ENCODE assay signal across 27 cellular contexts in genomic region chr4:148653681-148654080, GRCh38.
"Had no signal": no experiment of that assay in that cellular context is flagged by ENCODE, and none has a peak within 500 bp of the region (broad histone marks: within the 10 kb centered on the region; RNA-seq: fewer than 3 reads in every experiment).

No MANE protein-coding gene starts in this region.

- H3K4me1 Mint-ChIP-seq: naive thymus-derived CD4-positive, alpha-beta T cell; nephron; neural progenitor cell; stimulated activated memory B cell treated with anti-CD40 and anti-IgM and Interleukin-4, amounts not matched to agents 10 μg/mL and 1 μg/mL and 100 μg/mL, for 72 hours had no signal

- H2AFZ ChIP-seq: neural progenitor cell, parathyroid adenoma had no signal

- DNase-seq: colonic mucosa; effector memory CD4-positive, alpha-beta T cell; foreskin melanocyte; glutamatergic neuron; heart right ventricle; hypothalamus; kidney; left cardiac atrium; left lung; mesenchymal stem cell; midbrain; naive thymus-derived CD4-positive, alpha-beta T cell; spleen; stimulated activated CD4-positive, alpha-beta T cell treated with anti-CD3 and anti-CD28 coated beads, Interleukin-4, amount 100 ng/mL, for 4 hours; stimulated activated naive CD8-positive, alpha-beta T cell treated with anti-CD3 and anti-CD28 coated beads, Interleukin-15, amount 100 ng/mL, for 72 hours; transverse colon had no signal

- H3K4me3 ChIP-seq: colonic mucosa, esophagus muscularis mucosa, heart right ventricle, left lung, neural progenitor cell, right atrium auricular region, spleen, suprapubic skin, transverse colon, vagina had no signal

- H3K4me2 ChIP-seq: neural progenitor cell had no signal

- H3K27ac Mint-ChIP-seq: dendritic cell treated with granulocyte-macrophage colony-stimulating factor and Interleukin-4, amounts not matched to agents 40 ng/mL and 50 ng/mL, for 4 days; naive thymus-derived CD4-positive, alpha-beta T cell; nephron; neural progenitor cell; progenitor cell of endocrine pancreas; stimulated activated memory B cell treated with anti-CD40 and anti-IgM and Interleukin-4, amounts not matched to agents 10 μg/mL and 1 μg/mL and 100 μg/mL, for 72 hours; stimulated activated naive CD8-positive, alpha-beta T cell treated with anti-CD3 and anti-CD28 coated beads, Interleukin-15, amount 100 ng/mL, for 72 hours had no signal

- H3K27me3 ChIP-seq: colonic mucosa, esophagus muscularis mucosa, heart right ventricle, left lung, neural progenitor cell, right atrium auricular region, spleen, suprapubic skin, transverse colon, vagina had no signal

- H3K27me3 Mint-ChIP-seq: dendritic cell treated with granulocyte-macrophage colony-stimulating factor and Interleukin-4, amounts not matched to agents 40 ng/mL and 50 ng/mL, for 4 days; naive thymus-derived CD4-positive, alpha-beta T cell; progenitor cell of endocrine pancreas; stimulated activated memory B cell treated with anti-CD40 and anti-IgM and Interleukin-4, amounts not matched to agents 10 μg/mL and 1 μg/mL and 100 μg/mL, for 72 hours; stimulated activated naive CD8-positive, alpha-beta T cell treated with anti-CD3 and anti-CD28 coated beads, Interleukin-15, amount 100 ng/mL, for 72 hours had no signal

- H3K79me2 ChIP-seq: parathyroid adenoma had no signal

- H3K4me3 Mint-ChIP-seq: dendritic cell treated with granulocyte-macrophage colony-stimulating factor and Interleukin-4, amounts not matched to agents 40 ng/mL and 50 ng/mL, for 4 days; naive thymus-derived CD4-positive, alpha-beta T cell; nephron; neural progenitor cell; stimulated activated memory B cell treated with anti-CD40 and anti-IgM and Interleukin-4, amounts not matched to agents 10 μg/mL and 1 μg/mL and 100 μg/mL, for 72 hours; stimulated activated naive CD8-positive, alpha-beta T cell treated with anti-CD3 and anti-CD28 coated beads, Interleukin-15, amount 100 ng/mL, for 72 hours had no signal

- H3K27ac ChIP-seq: colonic mucosa, esophagus muscularis mucosa, heart right ventricle, left lung, neural progenitor cell, parathyroid adenoma, right atrium auricular region, spleen, suprapubic skin, transverse colon, vagina had no signal

- H3K9me3 Mint-ChIP-seq: nephron; neural progenitor cell; stimulated activated memory B cell treated with anti-CD40 and anti-IgM and Interleukin-4, amounts not matched to agents 10 μg/mL and 1 μg/mL and 100 μg/mL, for 72 hours; stimulated activated naive CD8-positive, alpha-beta T cell treated with anti-CD3 and anti-CD28 coated beads, Interleukin-15, amount 100 ng/mL, for 72 hours had no signal

- ATAC-seq: heart right ventricle; left cardiac atrium; left lung; naive thymus-derived CD4-positive, alpha-beta T cell; sciatic nerve; stimulated activated memory B cell treated with anti-CD40 and anti-IgM and Interleukin-4, amounts not matched to agents 10 μg/mL and 1 μg/mL and 100 μg/mL, for 72 hours; stimulated activated naive CD8-positive, alpha-beta T cell treated with anti-CD3 and anti-CD28 coated beads, Interleukin-15, amount 100 ng/mL, for 72 hours had no signal

- H3K9me3 ChIP-seq: colonic mucosa, esophagus muscularis mucosa, heart right ventricle, left lung, right atrium auricular region, spleen, suprapubic skin, transverse colon, vagina had no signal

- H3K4me1 ChIP-seq: colonic mucosa, esophagus muscularis mucosa, left lung, neural progenitor cell, parathyroid adenoma, right atrium auricular region, spleen, suprapubic skin, transverse colon, vagina had no signal

- H3K36me3 ChIP-seq: colonic mucosa, esophagus muscularis mucosa, heart right ventricle, left lung, neural progenitor cell, right atrium auricular region, spleen, suprapubic skin, transverse colon, vagina had no signal

- H3K9ac ChIP-seq: neural progenitor cell, parathyroid adenoma had no signal

- H3K36me3 Mint-ChIP-seq: naive thymus-derived CD4-positive, alpha-beta T cell; neural progenitor cell; stimulated activated memory B cell treated with anti-CD40 and anti-IgM and Interleukin-4, amounts not matched to agents 10 μg/mL and 1 μg/mL and 100 μg/mL, for 72 hours had no signal
